In the genomic region with DNA sequence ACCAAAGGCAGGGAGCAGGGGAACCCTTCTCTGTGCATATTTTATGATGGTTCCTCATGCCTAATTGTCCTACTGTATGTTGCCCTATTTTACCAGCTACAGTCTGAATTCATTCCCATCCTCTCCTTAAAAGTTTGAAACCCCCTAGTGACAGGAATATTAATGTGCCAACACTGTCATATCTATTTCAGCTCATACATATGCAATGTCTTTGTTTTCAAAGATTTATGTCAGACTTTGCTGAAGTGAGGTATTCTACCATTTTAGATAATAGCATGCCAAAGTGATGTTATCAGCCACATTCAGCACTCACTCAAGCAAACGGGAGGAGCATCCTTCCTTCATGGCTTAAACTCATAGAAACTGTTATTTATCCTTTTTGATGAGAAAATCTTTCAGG, we compare ENCODE assay signal across 15 cellular contexts.
DNase-seq lines count a peak whose midpoint lies in the region; TF ChIP-seq lines count a peak whose summit lies in the region.
"Had no signal": no experiment of that assay in that cellular context is flagged by ENCODE, and none has a peak within 500 bp of the region (broad histone marks: within the 10 kb centered on the region; RNA-seq: fewer than 3 reads in every experiment).

No MANE protein-coding gene starts in this region.

- H3K27me3 Mint-ChIP-seq in neural progenitor cell (ENCODE audit: insufficient read depth, low read depth): no peaks in the 10 kb centered on the region
- H3K27me3 Mint-ChIP-seq: B cell had no signal

- H4K20me1 ChIP-seq in neural progenitor cell (ENCODE audit: low read depth): no peaks in the 10 kb centered on the region

- H3K27me3 ChIP-seq in BE2C (no peaks in the 10 kb centered on the region), neural progenitor cell (no peaks in the 10 kb centered on the region), uterus (no peaks in the 10 kb centered on the region)

- DNase-seq in BE2C (no peak), NCI-H226 (peak; percentile 38), amniotic epithelial cell (ENCODE audit: low read depth) (peak; percentile 31), neural progenitor cell (ENCODE audit: low spot score) (no peak), GM13976 (ENCODE audit: low spot score) (no peak), NCI-H1417 treated with DMSO at 0.1 percent for 48 hours (lab: John Stamatoyannopoulos, UW) (no peak), uterus (no peak)
- DNase-seq: CD8-positive, alpha-beta T cell; COR-L47; DMS53; HCEC 1CT; IMR-90; KBM-7 had no signal

- H3K4me1 ChIP-seq in BE2C (peaks cover 6% of the 10 kb centered on the region; the same call in 1 of the 2 replicates), neural progenitor cell (peaks cover 68% of the 10 kb centered on the region), uterus (no peaks in the 10 kb centered on the region)

- TF ChIP-seq CTCF in BE2C (IDR thresholded peaks at IDR 0.05; ENCODE audit: low read depth, low read length): 0 out of 2 replicates have a peak, but pooled peaks have one; percentile 11
- no peak for TF ChIP-seq CTCF in neural progenitor cell (IDR thresholded peaks at IDR 0.05)
- no peak for TF ChIP-seq CTCF in GM13976 (IDR thresholded peaks at IDR 0.05; ENCODE audit: borderline replicate concordance, control extremely low read depth, extremely low read depth, insufficient read depth, missing control alignments)
- no peak for TF ChIP-seq CTCF in uterus (IDR thresholded peaks at IDR 0.05)

- H3F3A ChIP-seq in neural progenitor cell (ENCODE audit: low read depth): peaks cover 18% of the 10 kb centered on the region

- H3K36me3 ChIP-seq in BE2C (no peaks in the 10 kb centered on the region), neural progenitor cell (no peaks in the 10 kb centered on the region), uterus (no peaks in the 10 kb centered on the region)

- H3K4me3 ChIP-seq in BE2C (ENCODE audit: low read depth, low read length) (no peak overlapping the region), neural progenitor cell (no peak overlapping the region), uterus (no peak overlapping the region)

- H3K4me2 ChIP-seq in neural progenitor cell: peak overlapping the region; percentile 57

- H3K4me3 Mint-ChIP-seq in neural progenitor cell: no peak overlapping the region
- H3K4me3 Mint-ChIP-seq: B cell; CD14-positive monocyte; CD8-positive, alpha-beta T cell had no signal

- intact Hi-C loops in uterus (cut with DNase I; ENCODE audit: low total_unique reads): no loop called here

- no peak for TF ChIP-seq POLR2A in uterus (IDR thresholded peaks at IDR 0.05)

- no peak overlapping the region for H3K27ac Mint-ChIP-seq in neural progenitor cell
- H3K27ac Mint-ChIP-seq: B cell; CD14-positive monocyte; CD8-positive, alpha-beta T cell had no signal

- H3K36me3 Mint-ChIP-seq in neural progenitor cell: no peaks in the 10 kb centered on the region
- H3K36me3 Mint-ChIP-seq: CD14-positive monocyte; CD8-positive, alpha-beta T cell had no signal

- no peak overlapping the region for H3K27ac ChIP-seq in neural progenitor cell
- H3K27ac ChIP-seq in uterus: no peak overlapping the region

- no peak overlapping the region for H3K9ac ChIP-seq in neural progenitor cell

- no peaks in the 10 kb centered on the region for H3K79me2 ChIP-seq in neural progenitor cell (ENCODE audit: low read depth)

- peaks cover 60% of the 10 kb centered on the region for H3K4me1 Mint-ChIP-seq in neural progenitor cell
- H3K4me1 Mint-ChIP-seq: B cell, CD14-positive monocyte had no signal

- peaks cover 6% of the 10 kb centered on the region for H3K9me3 Mint-ChIP-seq in neural progenitor cell
- H3K9me3 Mint-ChIP-seq: CD8-positive, alpha-beta T cell had no signal

- in situ Hi-C loops in GM13976 (cut with MboI; ENCODE audit: low sequenced_read_pairs, unreplicated experiment): no loop called here

- no peak overlapping the region for H2AFZ ChIP-seq in neural progenitor cell (replicated peaks)

- H3K9me3 ChIP-seq in BE2C: no peaks in the 10 kb centered on the region
- no peaks in the 10 kb centered on the region for H3K9me3 ChIP-seq in neural progenitor cell (ENCODE audit: low read depth)
- H3K9me3 ChIP-seq in uterus: no peaks in the 10 kb centered on the region

Comparison
In these comparisons a context has a peak if more than half of its experiments do, and no peak if none do; other contexts are left out.
1. DNase-seq: peak in NCI-H226 (single experiment) and amniotic epithelial cell (single experiment); none in BE2C (single experiment), neural progenitor cell (single experiment), GM13976 (single experiment), NCI-H1417 treated with DMSO at 0.1 percent for 48 hours (single experiment) and uterus (0 of 2).